In the genomic region with DNA sequence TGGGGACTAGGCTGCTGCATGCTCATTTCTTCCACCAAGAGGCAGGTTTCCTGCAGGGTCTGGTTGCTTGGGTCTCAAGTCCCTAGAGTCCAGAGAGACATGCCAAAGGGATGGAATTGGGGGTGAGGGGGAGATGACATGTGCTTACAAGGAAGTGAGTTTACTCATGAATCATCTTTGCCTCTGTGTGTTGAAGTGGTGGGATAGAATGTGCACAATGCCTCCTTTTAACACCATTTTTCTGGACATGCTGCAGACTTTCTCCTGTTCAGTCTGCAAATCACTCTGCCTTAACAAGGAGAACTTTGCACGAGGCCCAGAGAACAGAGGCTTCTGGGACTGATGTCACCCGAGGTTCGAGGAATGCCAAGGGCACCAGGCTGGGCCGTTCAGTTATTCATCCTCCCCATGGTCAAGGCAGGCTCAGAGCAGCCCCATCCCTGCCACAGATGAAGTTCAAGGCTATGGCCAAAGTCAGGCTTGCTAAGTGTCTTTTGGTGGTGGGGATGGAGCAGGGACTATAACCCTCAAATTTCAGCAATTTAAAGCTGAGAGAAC, we compare ENCODE assay signal across 1 cellular context.
TF ChIP-seq lines count a peak whose summit lies in the region.

No MANE protein-coding gene starts in this region.

TF ChIP-seq in H1, 55 proteins besides CTCF, POLR2A, EP300 and RAD21:
- TF ChIP-seq POLR2AphosphoS5 (IDR thresholded peaks at IDR 0.05; ENCODE audit: low read depth, low read length) (no peak), YY1 (IDR thresholded peaks at IDR 0.05; ENCODE audit: low read depth, low read length) (no peak), TAF7 (optimal IDR thresholded peaks at IDR 0.05; ENCODE audit: borderline replicate concordance, low read depth, low read length) (no peak), SUZ12 (IDR thresholded peaks at IDR 0.05; ENCODE audit: low read length) (no peak), EZH2 (IDR thresholded peaks at IDR 0.05; ENCODE audit: low read depth, low read length, severe bottlenecking) (no peak), TBP (IDR thresholded peaks at IDR 0.05; ENCODE audit: low read depth, low read length) (no peak), MAFK (IDR thresholded peaks at IDR 0.05; ENCODE audit: low read depth, low read length) (no peak), BRCA1 (IDR thresholded peaks at IDR 0.05; ENCODE audit: low read depth, low read length) (no peak), CBX5 (IDR thresholded peaks at IDR 0.05; ENCODE audit: low read depth, low read length) (no peak), NRF1 (IDR thresholded peaks at IDR 0.05; ENCODE audit: low read depth, low read length) (no peak), RFX5 (IDR thresholded peaks at IDR 0.05; ENCODE audit: borderline replicate concordance, low read depth, low read length) (no peak), KDM5A (IDR thresholded peaks at IDR 0.05; ENCODE audit: low read length) (no peak), FOSL1 (IDR thresholded peaks at IDR 0.05; ENCODE audit: insufficient read depth, low read depth, low read length) (no peak)
- TF ChIP-seq, protein P1, sequence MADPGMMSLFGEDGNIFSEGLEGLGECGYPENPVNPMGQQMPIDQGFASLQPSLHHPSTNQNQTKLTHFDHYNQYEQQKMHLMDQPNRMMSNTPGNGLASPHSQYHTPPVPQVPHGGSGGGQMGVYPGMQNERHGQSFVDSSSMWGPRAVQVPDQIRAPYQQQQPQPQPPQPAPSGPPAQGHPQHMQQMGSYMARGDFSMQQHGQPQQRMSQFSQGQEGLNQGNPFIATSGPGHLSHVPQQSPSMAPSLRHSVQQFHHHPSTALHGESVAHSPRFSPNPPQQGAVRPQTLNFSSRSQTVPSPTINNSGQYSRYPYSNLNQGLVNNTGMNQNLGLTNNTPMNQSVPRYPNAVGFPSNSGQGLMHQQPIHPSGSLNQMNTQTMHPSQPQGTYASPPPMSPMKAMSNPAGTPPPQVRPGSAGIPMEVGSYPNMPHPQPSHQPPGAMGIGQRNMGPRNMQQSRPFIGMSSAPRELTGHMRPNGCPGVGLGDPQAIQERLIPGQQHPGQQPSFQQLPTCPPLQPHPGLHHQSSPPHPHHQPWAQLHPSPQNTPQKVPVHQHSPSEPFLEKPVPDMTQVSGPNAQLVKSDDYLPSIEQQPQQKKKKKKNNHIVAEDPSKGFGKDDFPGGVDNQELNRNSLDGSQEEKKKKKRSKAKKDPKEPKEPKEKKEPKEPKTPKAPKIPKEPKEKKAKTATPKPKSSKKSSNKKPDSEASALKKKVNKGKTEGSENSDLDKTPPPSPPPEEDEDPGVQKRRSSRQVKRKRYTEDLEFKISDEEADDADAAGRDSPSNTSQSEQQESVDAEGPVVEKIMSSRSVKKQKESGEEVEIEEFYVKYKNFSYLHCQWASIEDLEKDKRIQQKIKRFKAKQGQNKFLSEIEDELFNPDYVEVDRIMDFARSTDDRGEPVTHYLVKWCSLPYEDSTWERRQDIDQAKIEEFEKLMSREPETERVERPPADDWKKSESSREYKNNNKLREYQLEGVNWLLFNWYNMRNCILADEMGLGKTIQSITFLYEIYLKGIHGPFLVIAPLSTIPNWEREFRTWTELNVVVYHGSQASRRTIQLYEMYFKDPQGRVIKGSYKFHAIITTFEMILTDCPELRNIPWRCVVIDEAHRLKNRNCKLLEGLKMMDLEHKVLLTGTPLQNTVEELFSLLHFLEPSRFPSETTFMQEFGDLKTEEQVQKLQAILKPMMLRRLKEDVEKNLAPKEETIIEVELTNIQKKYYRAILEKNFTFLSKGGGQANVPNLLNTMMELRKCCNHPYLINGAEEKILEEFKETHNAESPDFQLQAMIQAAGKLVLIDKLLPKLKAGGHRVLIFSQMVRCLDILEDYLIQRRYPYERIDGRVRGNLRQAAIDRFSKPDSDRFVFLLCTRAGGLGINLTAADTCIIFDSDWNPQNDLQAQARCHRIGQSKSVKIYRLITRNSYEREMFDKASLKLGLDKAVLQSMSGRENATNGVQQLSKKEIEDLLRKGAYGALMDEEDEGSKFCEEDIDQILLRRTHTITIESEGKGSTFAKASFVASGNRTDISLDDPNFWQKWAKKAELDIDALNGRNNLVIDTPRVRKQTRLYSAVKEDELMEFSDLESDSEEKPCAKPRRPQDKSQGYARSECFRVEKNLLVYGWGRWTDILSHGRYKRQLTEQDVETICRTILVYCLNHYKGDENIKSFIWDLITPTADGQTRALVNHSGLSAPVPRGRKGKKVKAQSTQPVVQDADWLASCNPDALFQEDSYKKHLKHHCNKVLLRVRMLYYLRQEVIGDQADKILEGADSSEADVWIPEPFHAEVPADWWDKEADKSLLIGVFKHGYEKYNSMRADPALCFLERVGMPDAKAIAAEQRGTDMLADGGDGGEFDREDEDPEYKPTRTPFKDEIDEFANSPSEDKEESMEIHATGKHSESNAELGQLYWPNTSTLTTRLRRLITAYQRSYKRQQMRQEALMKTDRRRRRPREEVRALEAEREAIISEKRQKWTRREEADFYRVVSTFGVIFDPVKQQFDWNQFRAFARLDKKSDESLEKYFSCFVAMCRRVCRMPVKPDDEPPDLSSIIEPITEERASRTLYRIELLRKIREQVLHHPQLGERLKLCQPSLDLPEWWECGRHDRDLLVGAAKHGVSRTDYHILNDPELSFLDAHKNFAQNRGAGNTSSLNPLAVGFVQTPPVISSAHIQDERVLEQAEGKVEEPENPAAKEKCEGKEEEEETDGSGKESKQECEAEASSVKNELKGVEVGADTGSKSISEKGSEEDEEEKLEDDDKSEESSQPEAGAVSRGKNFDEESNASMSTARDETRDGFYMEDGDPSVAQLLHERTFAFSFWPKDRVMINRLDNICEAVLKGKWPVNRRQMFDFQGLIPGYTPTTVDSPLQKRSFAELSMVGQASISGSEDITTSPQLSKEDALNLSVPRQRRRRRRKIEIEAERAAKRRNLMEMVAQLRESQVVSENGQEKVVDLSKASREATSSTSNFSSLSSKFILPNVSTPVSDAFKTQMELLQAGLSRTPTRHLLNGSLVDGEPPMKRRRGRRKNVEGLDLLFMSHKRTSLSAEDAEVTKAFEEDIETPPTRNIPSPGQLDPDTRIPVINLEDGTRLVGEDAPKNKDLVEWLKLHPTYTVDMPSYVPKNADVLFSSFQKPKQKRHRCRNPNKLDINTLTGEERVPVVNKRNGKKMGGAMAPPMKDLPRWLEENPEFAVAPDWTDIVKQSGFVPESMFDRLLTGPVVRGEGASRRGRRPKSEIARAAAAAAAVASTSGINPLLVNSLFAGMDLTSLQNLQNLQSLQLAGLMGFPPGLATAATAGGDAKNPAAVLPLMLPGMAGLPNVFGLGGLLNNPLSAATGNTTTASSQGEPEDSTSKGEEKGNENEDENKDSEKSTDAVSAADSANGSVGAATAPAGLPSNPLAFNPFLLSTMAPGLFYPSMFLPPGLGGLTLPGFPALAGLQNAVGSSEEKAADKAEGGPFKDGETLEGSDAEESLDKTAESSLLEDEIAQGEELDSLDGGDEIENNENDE (IDR thresholded peaks at IDR 0.05; ENCODE audit: insufficient replicate concordance, low read length): no peak
- TF ChIP-seq, protein P2, sequence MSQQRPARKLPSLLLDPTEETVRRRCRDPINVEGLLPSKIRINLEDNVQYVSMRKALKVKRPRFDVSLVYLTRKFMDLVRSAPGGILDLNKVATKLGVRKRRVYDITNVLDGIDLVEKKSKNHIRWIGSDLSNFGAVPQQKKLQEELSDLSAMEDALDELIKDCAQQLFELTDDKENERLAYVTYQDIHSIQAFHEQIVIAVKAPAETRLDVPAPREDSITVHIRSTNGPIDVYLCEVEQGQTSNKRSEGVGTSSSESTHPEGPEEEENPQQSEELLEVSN (IDR thresholded peaks at IDR 0.05): no peak
TF ChIP-seq in H1: peak in this region for 0.
